ENCODE assay signal across 8 cellular contexts in the genomic region with DNA sequence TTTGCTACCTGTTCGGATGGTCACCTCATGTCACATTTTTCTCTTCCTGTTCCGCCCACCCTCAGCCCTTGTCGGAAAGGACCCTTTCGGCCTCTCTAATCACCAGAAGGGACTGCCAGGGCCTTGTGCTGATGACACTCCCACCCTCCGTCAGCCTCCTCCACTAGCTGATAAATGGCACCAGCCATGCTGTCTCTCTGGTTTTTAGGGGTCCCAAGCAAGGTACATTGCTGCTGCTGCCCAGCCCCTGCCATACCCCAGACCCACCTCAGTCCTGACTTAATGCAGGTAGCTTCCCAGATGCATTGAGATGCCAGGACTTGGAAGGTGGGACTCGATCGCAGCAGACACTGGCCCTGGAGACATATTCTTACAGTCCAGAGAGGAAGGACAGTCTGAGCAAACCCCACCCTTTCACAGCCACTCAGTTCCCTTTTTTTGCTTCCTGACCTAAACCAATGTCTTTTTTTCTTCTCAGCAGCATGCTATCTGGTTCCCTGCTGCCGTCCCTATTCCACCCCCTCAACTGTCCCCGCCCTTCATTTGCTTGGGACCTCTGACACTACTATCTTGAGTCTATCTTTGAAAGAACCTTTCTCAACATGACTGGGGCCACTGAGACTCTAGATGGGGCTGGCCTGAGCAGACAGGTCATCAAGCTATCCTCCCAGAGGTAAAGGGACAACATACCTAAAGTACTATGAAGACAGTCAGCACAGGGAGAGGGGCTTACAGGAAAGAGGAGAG. TPM values are rescaled to one million over a fixed set of nuclear protein-coding genes. Genes with fewer than 3 reads are reported as not detected.
DNase-seq lines count a peak whose midpoint lies in the region; ATAC-seq and TF ChIP-seq lines count a peak whose summit lies in the region.

A gene (minus strand): TSS at position 397 of the 747 bp plus-strand sequence. CDS start 10,907 bp downstream, outside the sequence.

- CTCF ChIA-PET in activated CD8-positive, alpha-beta T cell treated with anti-CD3 and anti-CD28 coated beads for 36 hours (lab: Charles Lee): no interaction called here

- no peak for TF ChIP-seq CTCF in activated CD8-positive, alpha-beta T cell treated with anti-CD3 and anti-CD28 coated beads for 36 hours (IDR thresholded peaks at IDR 0.05)
- TF ChIP-seq CTCF in GM23338 (conservative IDR thresholded peaks at IDR 0.05; ENCODE audit: low read depth in 2 of 2): no peak

- ATAC-seq in GM18505 (IDR thresholded peaks at IDR 0.05; ENCODE audit: unreplicated experiment) (peak; percentile 56), GM21723 (IDR thresholded peaks at IDR 0.05; ENCODE audit: unreplicated experiment) (peak; percentile 70), GM23338 (no peak)
- ATAC-seq in activated CD8-positive, alpha-beta T cell treated with anti-CD3 and anti-CD28 coated beads for 36 hours: no peak

- TF ChIP-seq POLR2A in GM18505 (IDR thresholded peaks at IDR 0.05; ENCODE audit: borderline replicate concordance, extremely low read depth, insufficient read depth, insufficient read length): peak; percentile 80

- no peaks in the 10 kb centered on the region for H3K36me3 ChIP-seq in GM23338 (ENCODE audit: insufficient read depth)

- no peaks in the 10 kb centered on the region for H3K4me1 ChIP-seq in GM23338 (ENCODE audit: insufficient read depth)

- no peak within 1 kb of the TSS for H3K4me2 ChIP-seq in GM23338

- H3K79me2 ChIP-seq in GM23338 (replicated peaks; ENCODE audit: insufficient read depth): peaks cover under 1% of the 10 kb centered on the region; the same call in 1 of the 2 replicates

- DNase-seq in Kasumi-1 (lab: John Stamatoyannopoulos, UW) (peak; percentile 87 to 92), mesenteric fat pad (ENCODE audit: low spot score) (no peak), GM23338 (ENCODE audit: low spot score) (no peak), NCI-H1092 treated with DMSO at 0.1 percent for 48 hours (lab: John Stamatoyannopoulos, UW) (no peak), NCI-H1694 treated with DMSO at 0.1 percent for 48 hours (lab: John Stamatoyannopoulos, UW) (no peak)
- DNase-seq in activated CD8-positive, alpha-beta T cell treated with anti-CD3 and anti-CD28 coated beads for 36 hours: no peak

- H3F3A ChIP-seq in GM23338 (replicated peaks; ENCODE audit: low read depth): no peaks in the 10 kb centered on the region

- peaks cover 2% of the 10 kb centered on the region for H3K36me3 Mint-ChIP-seq in activated CD8-positive, alpha-beta T cell treated with anti-CD3 and anti-CD28 coated beads for 36 hours (ENCODE audit: low read depth)
- H3K36me3 Mint-ChIP-seq in GM23338 (ENCODE audit: low read depth): peaks cover 2% of the 10 kb centered on the region

- H3K9me2 ChIP-seq in GM23338 (ENCODE audit: insufficient read depth): no peaks in the 10 kb centered on the region

- no peaks in the 10 kb centered on the region for H3K27me3 ChIP-seq in GM23338 (ENCODE audit: insufficient read depth)

- peaks cover 5% of the 10 kb centered on the region for H3K4me1 Mint-ChIP-seq in activated CD8-positive, alpha-beta T cell treated with anti-CD3 and anti-CD28 coated beads for 36 hours (ENCODE audit: low read depth)
- H3K4me1 Mint-ChIP-seq in GM23338: peaks cover 9% of the 10 kb centered on the region; the same call in 2 of the 3 replicates

- no peak within 1 kb of the TSS for H3K27ac Mint-ChIP-seq in activated CD8-positive, alpha-beta T cell treated with anti-CD3 and anti-CD28 coated beads for 36 hours
- no peak within 1 kb of the TSS; the same call in 1 of the 2 replicates for H3K27ac Mint-ChIP-seq in GM23338

- no peak within 1 kb of the TSS for H2AFZ ChIP-seq in GM23338

- H4K20me1 ChIP-seq in GM23338 (replicated peaks; ENCODE audit: insufficient read depth): no peaks in the 10 kb centered on the region

- H3K4me3 ChIP-seq in GM23338: no peak within 1 kb of the TSS

- intact Hi-C loops in activated CD8-positive, alpha-beta T cell treated with anti-CD3 and anti-CD28 coated beads for 36 hours (cut with micrococcal nuclease): no loop called here

- H3K27me3 Mint-ChIP-seq in activated CD8-positive, alpha-beta T cell treated with anti-CD3 and anti-CD28 coated beads for 36 hours: no peaks in the 10 kb centered on the region
- H3K27me3 Mint-ChIP-seq in GM23338 (ENCODE audit: insufficient read depth, low read depth, poor library complexity): peaks cover 2% of the 10 kb centered on the region

- no peak within 1 kb of the TSS for H3K27ac ChIP-seq in GM23338 (ENCODE audit: low read depth)

- no peaks in the 10 kb centered on the region for H3K9me3 Mint-ChIP-seq in activated CD8-positive, alpha-beta T cell treated with anti-CD3 and anti-CD28 coated beads for 36 hours
- H3K9me3 Mint-ChIP-seq in GM23338: no peaks in the 10 kb centered on the region

- no peak within 1 kb of the TSS for H3K4me3 Mint-ChIP-seq in activated CD8-positive, alpha-beta T cell treated with anti-CD3 and anti-CD28 coated beads for 36 hours
- H3K4me3 Mint-ChIP-seq in GM23338: no peak within 1 kb of the TSS

- POLR2A ChIA-PET in activated CD8-positive, alpha-beta T cell treated with anti-CD3 and anti-CD28 coated beads for 36 hours (lab: Charles Lee): no interaction called here

TF ChIP-seq in GM23338, 12 proteins besides CTCF, POLR2A, EP300 and RAD21:
- no peak for TF ChIP-seq STAT1 (IDR thresholded peaks at IDR 0.05; ENCODE audit: unreplicated experiment)
- no peak for TF ChIP-seq ZNF331 (CRISPR knock-in tag; IDR thresholded peaks at IDR 0.05; ENCODE audit: low read depth)
- no peak for TF ChIP-seq POLR2AphosphoS5 (IDR thresholded peaks at IDR 0.05; ENCODE audit: low read depth)
- no peak for TF ChIP-seq EZH2phosphoT487 (IDR thresholded peaks at IDR 0.05; ENCODE audit: unreplicated experiment)
- TF ChIP-seq, protein P1, sequence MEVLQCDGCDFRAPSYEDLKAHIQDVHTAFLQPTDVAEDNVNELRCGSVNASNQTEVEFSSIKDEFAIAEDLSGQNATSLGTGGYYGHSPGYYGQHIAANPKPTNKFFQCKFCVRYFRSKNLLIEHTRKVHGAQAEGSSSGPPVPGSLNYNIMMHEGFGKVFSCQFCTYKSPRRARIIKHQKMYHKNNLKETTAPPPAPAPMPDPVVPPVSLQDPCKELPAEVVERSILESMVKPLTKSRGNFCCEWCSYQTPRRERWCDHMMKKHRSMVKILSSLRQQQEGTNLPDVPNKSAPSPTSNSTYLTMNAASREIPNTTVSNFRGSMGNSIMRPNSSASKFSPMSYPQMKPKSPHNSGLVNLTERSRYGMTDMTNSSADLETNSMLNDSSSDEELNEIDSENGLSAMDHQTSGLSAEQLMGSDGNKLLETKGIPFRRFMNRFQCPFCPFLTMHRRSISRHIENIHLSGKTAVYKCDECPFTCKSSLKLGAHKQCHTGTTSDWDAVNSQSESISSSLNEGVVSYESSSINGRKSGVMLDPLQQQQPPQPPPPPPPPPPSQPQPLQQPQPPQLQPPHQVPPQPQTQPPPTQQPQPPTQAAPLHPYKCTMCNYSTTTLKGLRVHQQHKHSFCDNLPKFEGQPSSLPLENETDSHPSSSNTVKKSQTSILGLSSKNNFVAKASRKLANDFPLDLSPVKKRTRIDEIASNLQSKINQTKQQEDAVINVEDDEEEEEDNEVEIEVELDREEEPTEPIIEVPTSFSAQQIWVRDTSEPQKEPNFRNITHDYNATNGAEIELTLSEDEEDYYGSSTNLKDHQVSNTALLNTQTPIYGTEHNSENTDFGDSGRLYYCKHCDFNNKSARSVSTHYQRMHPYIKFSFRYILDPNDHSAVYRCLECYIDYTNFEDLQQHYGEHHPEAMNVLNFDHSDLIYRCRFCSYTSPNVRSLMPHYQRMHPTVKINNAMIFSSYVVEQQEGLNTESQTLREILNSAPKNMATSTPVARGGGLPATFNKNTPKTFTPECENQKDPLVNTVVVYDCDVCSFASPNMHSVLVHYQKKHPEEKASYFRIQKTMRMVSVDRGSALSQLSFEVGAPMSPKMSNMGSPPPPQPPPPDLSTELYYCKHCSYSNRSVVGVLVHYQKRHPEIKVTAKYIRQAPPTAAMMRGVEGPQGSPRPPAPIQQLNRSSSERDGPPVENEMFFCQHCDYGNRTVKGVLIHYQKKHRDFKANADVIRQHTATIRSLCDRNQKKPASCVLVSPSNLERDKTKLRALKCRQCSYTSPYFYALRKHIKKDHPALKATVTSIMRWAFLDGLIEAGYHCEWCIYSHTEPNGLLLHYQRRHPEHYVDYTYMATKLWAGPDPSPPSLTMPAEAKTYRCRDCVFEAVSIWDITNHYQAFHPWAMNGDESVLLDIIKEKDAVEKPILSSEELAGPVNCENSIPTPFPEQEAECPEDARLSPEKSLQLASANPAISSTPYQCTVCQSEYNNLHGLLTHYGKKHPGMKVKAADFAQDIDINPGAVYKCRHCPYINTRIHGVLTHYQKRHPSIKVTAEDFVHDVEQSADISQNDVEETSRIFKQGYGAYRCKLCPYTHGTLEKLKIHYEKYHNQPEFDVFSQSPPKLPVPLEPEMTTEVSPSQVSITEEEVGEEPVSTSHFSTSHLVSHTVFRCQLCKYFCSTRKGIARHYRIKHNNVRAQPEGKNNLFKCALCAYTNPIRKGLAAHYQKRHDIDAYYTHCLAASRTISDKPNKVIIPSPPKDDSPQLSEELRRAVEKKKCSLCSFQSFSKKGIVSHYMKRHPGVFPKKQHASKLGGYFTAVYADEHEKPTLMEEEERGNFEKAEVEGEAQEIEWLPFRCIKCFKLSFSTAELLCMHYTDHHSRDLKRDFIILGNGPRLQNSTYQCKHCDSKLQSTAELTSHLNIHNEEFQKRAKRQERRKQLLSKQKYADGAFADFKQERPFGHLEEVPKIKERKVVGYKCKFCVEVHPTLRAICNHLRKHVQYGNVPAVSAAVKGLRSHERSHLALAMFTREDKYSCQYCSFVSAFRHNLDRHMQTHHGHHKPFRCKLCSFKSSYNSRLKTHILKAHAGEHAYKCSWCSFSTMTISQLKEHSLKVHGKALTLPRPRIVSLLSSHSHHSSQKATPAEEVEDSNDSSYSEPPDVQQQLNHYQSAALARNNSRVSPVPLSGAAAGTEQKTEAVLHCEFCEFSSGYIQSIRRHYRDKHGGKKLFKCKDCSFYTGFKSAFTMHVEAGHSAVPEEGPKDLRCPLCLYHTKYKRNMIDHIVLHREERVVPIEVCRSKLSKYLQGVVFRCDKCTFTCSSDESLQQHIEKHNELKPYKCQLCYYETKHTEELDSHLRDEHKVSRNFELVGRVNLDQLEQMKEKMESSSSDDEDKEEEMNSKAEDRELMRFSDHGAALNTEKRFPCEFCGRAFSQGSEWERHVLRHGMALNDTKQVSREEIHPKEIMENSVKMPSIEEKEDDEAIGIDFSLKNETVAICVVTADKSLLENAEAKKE (CRISPR knock-in tag; IDR thresholded peaks at IDR 0.05): no peak

RNA-seq across cellular contexts. Expression of the gene that starts here (rescaled TPM):
- 11.5 TPM for total RNA-seq in mesenteric fat pad
- 1 to 10 TPM; 1.3 to 1.6 TPM for total RNA-seq in activated CD8-positive, alpha-beta T cell treated with anti-CD3 and anti-CD28 coated beads for 36 hours
- 0.16 and 0.31 TPM in 2 replicates for total RNA-seq in GM23338 (2014; rRNA removed; shearing (Covaris generic))
- 0.19 and 0.68 TPM in 2 replicates for polyA plus RNA-seq in GM23338 (2016; fragmentation: Nextera tagmentation; extraction: Ambion mirVana)

Comparison
In these comparisons a context has a peak if more than half of its experiments do, and no peak if none do; other contexts are left out.
1. ATAC-seq: peak in GM18505 (single experiment) and GM21723 (single experiment); none in activated CD8-positive, alpha-beta T cell treated with anti-CD3 and anti-CD28 coated beads for 36 hours (single experiment) and GM23338 (single experiment).
2. DNase-seq: peak in Kasumi-1 (2 of 2); none in mesenteric fat pad (single experiment), activated CD8-positive, alpha-beta T cell treated with anti-CD3 and anti-CD28 coated beads for 36 hours (single experiment), GM23338 (single experiment), NCI-H1092 treated with DMSO at 0.1 percent for 48 hours (single experiment) and NCI-H1694 treated with DMSO at 0.1 percent for 48 hours (single experiment).